In genomic region chr3:127690823-127691452, GRCh38 we compare ENCODE assay signal across 8 cellular contexts. TPM values are rescaled to one million over a fixed set of nuclear protein-coding genes. Genes with fewer than 3 reads are reported as not detected.
DNase-seq lines count a peak whose midpoint lies in the region; ATAC-seq, FAIRE-seq and TF ChIP-seq lines count a peak whose summit lies in the region.

No MANE protein-coding gene starts in this region.

- H3K4me3 ChIP-seq in spleen = no peak overlapping the region

- H3K4me1 ChIP-seq in spleen = peaks cover 0 to 22% (median 2%) of the 10 kb centered on the region in 6 donors

- H3K36me3 ChIP-seq in spleen = peaks cover 0 to 61% (median 7%) of the 10 kb centered on the region in 6 donors

- TF ChIP-seq CTCF in D721Med (IDR thresholded peaks at IDR 0.05; ENCODE audit: insufficient read depth, missing control alignments) (peak; percentile 49), spleen (IDR thresholded peaks at IDR 0.05 in 8 of 11, conservative IDR thresholded peaks at IDR 0.05 in 3 of 11) (peak in 8 of 11 experiments; percentile 5 to 53 (median 40))

- peak overlapping the region in 2 of 8 donors; percentile 5 to 50 for H3K27ac ChIP-seq in spleen

- H3K27me3 ChIP-seq in spleen (replicated peaks in 1 of 7) = no peaks in the 10 kb centered on the region

- intact Hi-C loops in cardiac septum (cut with DNase I) (loop anchor here (5.0 kb wide), 2 partner anchors 39 to 281 kb away; no protein-coding TSS in a partner anchor), spleen (cut with DNase I; ENCODE audit: low total_unique reads) (loop anchor here (10.0 kb wide), 1 partner anchor 134 kb away; the partner anchor contains the start of gene MGLL)

- no peaks in the 10 kb centered on the region for H3K9me3 ChIP-seq in spleen

- DNase-seq in D721Med (ENCODE audit: insufficient read length, low spot score) = no peak
- DNase-seq in HuH-7 (ENCODE audit: low spot score) = peak; percentile 64
- peak; percentile 62 for DNase-seq in UCSD-AML1 (lab: John Stamatoyannopoulos, UW; ENCODE audit: unreplicated experiment)
- DNase-seq in cardiac septum (ENCODE audit: low spot score) = peak; percentile 77
- DNase-seq in spleen = peak; percentile 76
- no peak for DNase-seq in NK-92 (lab: John Stamatoyannopoulos, UW; ENCODE audit: unreplicated experiment)

- no peak for ATAC-seq in HG02938 (IDR thresholded peaks at IDR 0.05; ENCODE audit: unreplicated experiment)
- ATAC-seq in HG03139 (IDR thresholded peaks at IDR 0.05; ENCODE audit: unreplicated experiment) = no peak

- no peak for FAIRE-seq in D721Med (lab: Jason Lieb, UNC)

- no peak for TF ChIP-seq POLR2A in spleen (IDR thresholded peaks at IDR 0.05)

- WGBS in spleen, 5 donors = 79 to 95% (median 88%) methylated on average over 3 to 4 of the region's 4 CpGs

RNA-seq across cellular contexts. Expression of gene ABTB1, which starts 18.2 kb away (rescaled TPM):
- 25.5 TPM for total RNA-seq in cardiac septum
- total RNA-seq in spleen = 100 to 1,000 TPM in 6 of 7 donors, 10 to 100 TPM in 1; 91.9 to 172 (median 152) TPM
- 100 to 1,000 TPM in 2 of 3 donors, 10 to 100 TPM in 1; 57.9 to 156 (median 138) TPM for polyA plus RNA-seq in spleen

Comparison
In these comparisons a context has a peak if more than half of its experiments do, and no peak if none do; other contexts are left out.
1. DNase-seq: peak in HuH-7 (single experiment), UCSD-AML1 (single experiment), cardiac septum (single experiment) and spleen (single experiment); none in D721Med (single experiment) and NK-92 (single experiment).